ENCODE assay signal across 35 cellular contexts in the genomic region with DNA sequence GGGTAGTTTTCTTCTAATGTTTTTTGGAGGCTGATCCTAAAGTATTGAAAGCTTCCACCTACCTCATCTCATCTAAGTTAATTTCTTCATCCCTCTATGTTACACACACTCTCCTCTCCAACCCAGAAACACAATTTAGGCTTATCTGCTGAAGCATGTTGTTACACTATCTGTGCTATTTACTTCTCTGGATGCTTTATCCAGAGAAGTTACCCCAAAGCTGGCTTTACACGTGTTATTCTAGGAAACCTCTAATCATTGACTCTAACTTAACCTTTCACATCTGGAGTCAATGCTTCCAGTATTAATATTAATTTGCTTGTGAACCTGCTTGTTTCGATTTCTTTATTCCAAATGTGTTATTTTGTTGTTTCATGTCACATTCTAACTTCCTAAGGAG.
"Had no signal": no experiment of that assay in that cellular context is flagged by ENCODE, and none has a peak within 500 bp of the region (broad histone marks: within the 10 kb centered on the region; RNA-seq: fewer than 3 reads in every experiment).

No MANE protein-coding gene starts in this region.

- H3K36me3 ChIP-seq: MG63 had no signal

- H3K9me3 ChIP-seq: MG63 had no signal

- H3K4me3 ChIP-seq: MG63 had no signal

- DNase-seq: MG63, MM.1S, MV-4-11, NCI-H1048, NCI-H1092, NCI-H1092 treated with DMSO at 0.1 percent for 48 hours, NCI-H1105, NCI-H1105 treated with DMSO at 0.1 percent for 48 hours, NCI-H1417, NCI-H1417 treated with DMSO at 0.1 percent for 48 hours, NCI-H1436, NCI-H1436 treated with DMSO at 0.1 percent for 48 hours, NCI-H146, NCI-H1694, NCI-H1694 treated with DMSO at 0.1 percent for 48 hours, NCI-H187, NCI-H187 treated with DMSO at 0.1 percent for 48 hours, NCI-H1930, NCI-H2029, NCI-H2029 treated with DMSO at 0.1 percent for 48 hours, NCI-H2081, NCI-H2081 treated with DMSO at 0.1 percent for 48 hours, NCI-H2107, NCI-H2171, NCI-H2171 treated with DMSO at 0.1 percent for 48 hours, NCI-H2227 treated with DMSO at 0.1 percent for 48 hours, NCI-H226, NCI-H345, NCI-H446, NCI-H446 treated with DMSO at 0.1 percent for 48 hours, NCI-H510A, NCI-H510A treated with DMSO at 0.1 percent for 48 hours, NCI-H524, NCI-H524 treated with DMSO at 0.1 percent for 48 hours, NCI-H526 had no signal

- H3K27me3 ChIP-seq: MG63 had no signal
